In genomic region chr7:97373743-97374142, GRCh38 we compare ENCODE assay signal across 25 cellular contexts.
"Had no signal": no experiment of that assay in that cellular context is flagged by ENCODE, and none has a peak within 500 bp of the region (broad histone marks: within the 10 kb centered on the region; RNA-seq: fewer than 3 reads in every experiment).

No MANE protein-coding gene starts in this region.

- H3K9me3 ChIP-seq: SJSA1 had no signal

- DNase-seq: activated CD4-positive, alpha-beta memory T cell treated with anti-CD3 and anti-CD28 coated beads for 36 hours; activated CD4-positive, alpha-beta T cell treated with anti-CD3 and anti-CD28 coated beads, Interleukin-2, amount 10 ng/mL, durations not matched to agents 7 days and 5 days; activated CD4-positive, CD25-positive, alpha-beta regulatory T cell treated with anti-CD3 and anti-CD28 coated beads, Interleukin-2, amount 50 U/mL, for 72 hours; activated CD8-positive, alpha-beta memory T cell treated with anti-CD3 and anti-CD28 coated beads for 24 hours; activated gamma-delta T cell; activated naive CD4-positive, alpha-beta T cell treated with anti-CD3 and anti-CD28 coated beads for 36 hours; activated T-cell treated with anti-CD3 and anti-CD28 coated beads, Interleukin-2, amount 50 U/mL, for 48 hours; amygdala; Kasumi-1; KBM-7; NCI-H1048; NCI-H1417 treated with DMSO at 0.1 percent for 48 hours; NCI-H1694; NCI-H2029 treated with DMSO at 0.1 percent for 48 hours; NCI-H524 treated with DMSO at 0.1 percent for 48 hours; NCI-H774; NK-92 treated with Interleukin-12 subunit alpha and Interleukin-12 subunit beta, amount 100 ng/mL, for 24 hours; OCI-M1; RPMI8226; SW 1271 had no signal

- H3K36me3 ChIP-seq: SJSA1 had no signal

- H3K27ac ChIP-seq: SJSA1 had no signal

- H3K4me3 ChIP-seq: SJSA1 had no signal

- H3K4me1 ChIP-seq: SJSA1 had no signal

- ATAC-seq: activated T-helper 17 cell treated with anti-CD3 and anti-CD28 coated beads, Interleukin-2, amount 50 U/mL, for 72 hours; Panc1; Right ventricle myocardium inferior; SK-N-SH treated with all-trans-retinoic acid at 6 μM for 48 hours had no signal

- H3K27me3 ChIP-seq: SJSA1 had no signal
